ENCODE assay signal across 22 cellular contexts in the genomic region with DNA sequence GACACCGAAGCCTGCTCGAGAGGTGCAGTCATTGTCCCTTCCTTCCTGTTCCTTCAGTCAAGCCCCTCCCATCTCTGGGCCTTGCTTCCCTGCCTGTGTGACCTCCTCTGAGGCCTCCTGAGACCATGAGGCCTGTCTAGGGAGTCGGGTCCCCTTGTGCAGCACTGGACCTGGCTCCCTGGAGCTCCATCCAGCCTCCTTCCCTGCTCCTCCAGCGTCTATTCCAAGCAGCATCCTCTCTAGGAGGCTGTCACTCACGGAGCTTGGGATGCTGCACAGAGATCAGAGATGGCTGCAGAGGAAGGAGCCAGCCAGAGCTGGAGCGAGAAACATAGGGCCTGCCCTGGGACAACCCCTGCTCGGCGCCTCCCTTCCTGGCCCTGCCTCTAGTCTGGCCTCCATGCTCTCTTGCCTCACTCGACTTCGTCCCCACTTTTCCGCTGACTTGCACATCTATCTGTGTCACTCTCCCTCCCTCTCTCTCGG.
DNase-seq lines count a peak whose midpoint lies in the region; ATAC-seq and TF ChIP-seq lines count a peak whose summit lies in the region.
"Had no signal": no experiment of that assay in that cellular context is flagged by ENCODE, and none has a peak within 500 bp of the region (broad histone marks: within the 10 kb centered on the region; RNA-seq: fewer than 3 reads in every experiment).

No MANE protein-coding gene starts in this region.

- TF ChIP-seq POLR2A in NB4 (IDR thresholded peaks at IDR 0.05; ENCODE audit: extremely low read depth, insufficient read length) = no peak
- TF ChIP-seq POLR2A in esophagus muscularis mucosa (IDR thresholded peaks at IDR 0.05; ENCODE audit: low read depth) = no peak
- TF ChIP-seq POLR2A in body of pancreas (IDR thresholded peaks at IDR 0.05) = no peak

- TF ChIP-seq EP300 in esophagus muscularis mucosa (IDR thresholded peaks at IDR 0.05) = no peak

- TF ChIP-seq CTCF in NB4 (IDR thresholded peaks at IDR 0.05; ENCODE audit: low read depth, low read length) (no peak), esophagus muscularis mucosa (IDR thresholded peaks at IDR 0.05) (no peak), osteocyte (IDR thresholded peaks at IDR 0.05) (no peak), body of pancreas (IDR thresholded peaks at IDR 0.05) (no peak)

- intact Hi-C loops in esophagus muscularis mucosa (cut with DNase I) (no loop called here), body of pancreas (cut with DNase I) (no loop called here)

- H3K27ac ChIP-seq in esophagus muscularis mucosa (replicated peaks in 1 of 4) = no peak overlapping the region
- no peak overlapping the region for H3K27ac ChIP-seq in body of pancreas
- H3K27ac ChIP-seq: 22Rv1, gastrocnemius medialis, ovary, right lobe of liver had no signal

- H3K27me3 Mint-ChIP-seq in activated CD4-positive, alpha-beta T cell treated with anti-CD3 and anti-CD28 coated beads, Interleukin-2, amount 10 ng/mL, durations not matched to agents 7 days and 5 days = no peaks in the 10 kb centered on the region
- no peaks in the 10 kb centered on the region for H3K27me3 Mint-ChIP-seq in osteocyte (ENCODE audit: unreplicated experiment)

- DNase-seq in activated CD4-positive, alpha-beta T cell treated with anti-CD3 and anti-CD28 coated beads for 1 hour = peak; percentile 5
- DNase-seq in activated CD4-positive, alpha-beta T cell treated with anti-CD3 and anti-CD28 coated beads, Interleukin-2, amount 10 ng/mL, durations not matched to agents 7 days and 5 days = no peak
- peak; percentile 48 for DNase-seq in NB4 (ENCODE audit: low read depth)
- peak; percentile 87 for DNase-seq in esophagus muscularis mucosa (ENCODE audit: extremely low spot score)
- DNase-seq in osteocyte (ENCODE audit: extremely low spot score, unreplicated experiment) = peak; percentile 75
- DNase-seq in body of pancreas = no peak
- no peak for DNase-seq in DMS53 treated with DMSO at 0.1 percent for 48 hours (lab: John Stamatoyannopoulos, UW; ENCODE audit: unreplicated experiment)
- DNase-seq: activated CD4-positive, alpha-beta T cell treated with anti-CD3 and anti-CD28 coated beads, Interleukin-2, amount 50 U/mL, for 1 hour; BE2C; erythroblast; gastrocnemius medialis; NCI-H1436; NCI-H524 treated with DMSO at 0.1 percent for 48 hours; ovary; Right ventricle myocardium superior; stimulated activated naive CD4-positive, alpha-beta T cell treated with Interleukin-2 at 50 U/mL for 16 hours; SW 1271 had no signal

- H3K27me3 ChIP-seq in esophagus muscularis mucosa = no peaks in the 10 kb centered on the region
- no peaks in the 10 kb centered on the region for H3K27me3 ChIP-seq in body of pancreas
- H3K27me3 ChIP-seq: BE2C, gastrocnemius medialis, ovary, right lobe of liver had no signal

- H3K36me3 ChIP-seq in esophagus muscularis mucosa = no peaks in the 10 kb centered on the region
- H3K36me3 ChIP-seq in body of pancreas (replicated peaks in 1 of 2; ENCODE audit: insufficient read depth in 1 of 2, low read depth in 2 of 2) = no peaks in the 10 kb centered on the region
- H3K36me3 ChIP-seq: BE2C, gastrocnemius medialis, ovary, right lobe of liver had no signal

- 79% methylated on average over 12 of the region's 12 CpGs for WGBS in esophagus muscularis mucosa
- 70 to 76% methylated on average over 12 of the region's 12 CpGs for WGBS in body of pancreas, 2 donors

- no peak overlapping the region for H3K27ac Mint-ChIP-seq in activated CD4-positive, alpha-beta T cell treated with anti-CD3 and anti-CD28 coated beads, Interleukin-2, amount 10 ng/mL, durations not matched to agents 7 days and 5 days
- H3K27ac Mint-ChIP-seq in osteocyte (ENCODE audit: unreplicated experiment) = no peak overlapping the region
- H3K27ac Mint-ChIP-seq: activated T-helper 1 cell treated with anti-CD3 and anti-CD28 coated beads, Interleukin-12 subunit alpha, Interleukin-12 subunit beta, Interleukin-2, Interleukin-4 antibody, amounts not matched to agents 30 ng/mL and 10 ng/mL and 1 ng/mL, durations not matched to agents 14 hours and 24 hours and 36 hours; type B pancreatic cell had no signal

- no peak overlapping the region for H3K4me3 Mint-ChIP-seq in activated CD4-positive, alpha-beta T cell treated with anti-CD3 and anti-CD28 coated beads, Interleukin-2, amount 10 ng/mL, durations not matched to agents 7 days and 5 days
- H3K4me3 Mint-ChIP-seq in osteocyte (ENCODE audit: unreplicated experiment) = no peak overlapping the region
- H3K4me3 Mint-ChIP-seq: activated T-helper 1 cell treated with anti-CD3 and anti-CD28 coated beads, Interleukin-12 subunit alpha, Interleukin-12 subunit beta, Interleukin-2, Interleukin-4 antibody, amounts not matched to agents 30 ng/mL and 10 ng/mL and 1 ng/mL, durations not matched to agents 14 hours and 24 hours and 36 hours; type B pancreatic cell had no signal

- peaks cover 12% of the 10 kb centered on the region for H3K4me1 Mint-ChIP-seq in activated CD4-positive, alpha-beta T cell treated with anti-CD3 and anti-CD28 coated beads, Interleukin-2, amount 10 ng/mL, durations not matched to agents 7 days and 5 days
- H3K4me1 Mint-ChIP-seq in osteocyte (ENCODE audit: unreplicated experiment) = peaks cover 7% of the 10 kb centered on the region

- peaks cover 0 to 14% (median 4%) of the 10 kb centered on the region in 4 donors for H3K4me1 ChIP-seq in esophagus muscularis mucosa
- peaks cover 5% of the 10 kb centered on the region for H3K4me1 ChIP-seq in body of pancreas
- H3K4me1 ChIP-seq: BE2C, gastrocnemius medialis had no signal

- POLR2A ChIA-PET in activated CD4-positive, alpha-beta T cell treated with anti-CD3 and anti-CD28 coated beads, Interleukin-2, amount 10 ng/mL, durations not matched to agents 7 days and 5 days (lab: Charles Lee) = no interaction called here

- ATAC-seq in body of pancreas (no peak), HG02678 (IDR thresholded peaks at IDR 0.05; ENCODE audit: unreplicated experiment) (no peak)
- ATAC-seq: gastrocnemius medialis, right lobe of liver had no signal

- CTCF ChIA-PET in activated CD4-positive, alpha-beta T cell treated with anti-CD3 and anti-CD28 coated beads, Interleukin-2, amount 10 ng/mL, durations not matched to agents 7 days and 5 days (lab: Charles Lee) = interaction anchor here (1.1 kb wide), 1 partner anchor 210 kb away, joined by 3 read pairs; no protein-coding TSS in a partner anchor

- H3K9me3 ChIP-seq in esophagus muscularis mucosa (no peaks in the 10 kb centered on the region), body of pancreas (no peaks in the 10 kb centered on the region)
- H3K9me3 ChIP-seq: BE2C, gastrocnemius medialis, ovary, right lobe of liver had no signal

- no peaks in the 10 kb centered on the region for H3K36me3 Mint-ChIP-seq in activated CD4-positive, alpha-beta T cell treated with anti-CD3 and anti-CD28 coated beads, Interleukin-2, amount 10 ng/mL, durations not matched to agents 7 days and 5 days (ENCODE audit: low read depth)
- H3K36me3 Mint-ChIP-seq in osteocyte (ENCODE audit: unreplicated experiment) = no peaks in the 10 kb centered on the region
- H3K36me3 Mint-ChIP-seq: type B pancreatic cell had no signal

- no peak overlapping the region for H3K4me3 ChIP-seq in NB4 (ENCODE audit: low read depth, low read length)
- no peak overlapping the region for H3K4me3 ChIP-seq in esophagus muscularis mucosa
- H3K4me3 ChIP-seq in body of pancreas = no peak overlapping the region
- H3K4me3 ChIP-seq: gastrocnemius medialis, ovary, right lobe of liver had no signal

- H3K9me3 Mint-ChIP-seq in activated CD4-positive, alpha-beta T cell treated with anti-CD3 and anti-CD28 coated beads, Interleukin-2, amount 10 ng/mL, durations not matched to agents 7 days and 5 days = no peaks in the 10 kb centered on the region
- H3K9me3 Mint-ChIP-seq in osteocyte (ENCODE audit: unreplicated experiment) = no peaks in the 10 kb centered on the region
- H3K9me3 Mint-ChIP-seq: activated T-helper 1 cell treated with anti-CD3 and anti-CD28 coated beads, Interleukin-12 subunit alpha, Interleukin-12 subunit beta, Interleukin-2, Interleukin-4 antibody, amounts not matched to agents 30 ng/mL and 10 ng/mL and 1 ng/mL, durations not matched to agents 14 hours and 24 hours and 36 hours had no signal

Comparison
In these comparisons a context has a peak if more than half of its experiments do, and no peak if none do; other contexts are left out.
1. DNase-seq: peak in activated CD4-positive, alpha-beta T cell treated with anti-CD3 and anti-CD28 coated beads for 1 hour (single experiment), NB4 (single experiment), esophagus muscularis mucosa (single experiment) and osteocyte (single experiment); none in activated CD4-positive, alpha-beta T cell treated with anti-CD3 and anti-CD28 coated beads, Interleukin-2, amount 10 ng/mL, durations not matched to agents 7 days and 5 days (single experiment), body of pancreas (0 of 4) and DMS53 treated with DMSO at 0.1 percent for 48 hours (single experiment).